ENCODE assay signal across 14 cellular contexts in genomic region chr1:43952731-43953350, GRCh38. TPM values are rescaled to one million over a fixed set of nuclear protein-coding genes. Genes with fewer than 3 reads are reported as not detected.
DNase-seq lines count a peak whose midpoint lies in the region; ATAC-seq, FAIRE-seq and TF ChIP-seq lines count a peak whose summit lies in the region.
"Had no signal": no experiment of that assay in that cellular context is flagged by ENCODE, and none has a peak within 500 bp of the region (broad histone marks: within the 10 kb centered on the region; RNA-seq: fewer than 3 reads in every experiment).

No MANE protein-coding gene starts in this region.

- intact Hi-C loops in left ventricle myocardium inferior (cut with micrococcal nuclease) = no loop called here
- intact Hi-C loops in left ventricle myocardium superior (cut with micrococcal nuclease) = no loop called here
- intact Hi-C loops in A673 (cut with micrococcal nuclease; ENCODE audit: unreplicated experiment) = no loop called here

- no peak for ATAC-seq in left ventricle myocardium superior
- ATAC-seq: activated CD8-positive, alpha-beta T cell treated with anti-CD3 and anti-CD28 coated beads for 36 hours had no signal

- H3K4me3 ChIP-seq in left ventricle myocardium inferior (no peak overlapping the region), A673 (ENCODE audit: low read depth, low read length, poor library complexity, severe bottlenecking) (no peak overlapping the region)
- H3K4me3 ChIP-seq: lung had no signal

- no TSS peak for BruUV-seq in A673 (replicated peaks; lab: Mats Ljungman, UMichigan)

- H3K27me3 ChIP-seq in left ventricle myocardium inferior (ENCODE audit: low read depth) = no peaks in the 10 kb centered on the region
- no peaks in the 10 kb centered on the region for H3K27me3 ChIP-seq in A673 (replicated peaks; ENCODE audit: insufficient read depth, low read depth, low read length, poor library complexity)

- H3K27ac ChIP-seq in left ventricle myocardium inferior (replicated peaks) (peak overlapping the region; percentile 12), A673 (ENCODE audit: low read depth, low read length, poor library complexity, severe bottlenecking) (no peak overlapping the region)

- no peak for FAIRE-seq in RCC 7860 (lab: Jason Lieb, UNC)
- FAIRE-seq: frontal cortex had no signal

- peaks cover 70% of the 10 kb centered on the region for H3K4me1 ChIP-seq in left ventricle myocardium inferior
- H3K4me1 ChIP-seq in A673 (ENCODE audit: insufficient read depth, low read length, poor library complexity, severe bottlenecking) = peaks cover 6% of the 10 kb centered on the region

- DNase-seq in left ventricle myocardium inferior (no peak), left ventricle myocardium superior (no peak), RCC 7860 (ENCODE audit: low spot score) (peak; percentile 25), iPS-NIHi7 (ENCODE audit: extremely low spot score) (peak; percentile 86), SIG-M5 treated with dmso at 0.1 percent for 504 hours (lab: John Stamatoyannopoulos, UW; ENCODE audit: unreplicated experiment) (no peak), A673 (ENCODE audit: low spot score) (no peak), dermis blood vessel endothelial cell (no peak)
- no peak for DNase-seq in activated CD8-positive, alpha-beta memory T cell treated with anti-CD3 and anti-CD28 coated beads for 24 hours
- DNase-seq: 8988T; activated CD8-positive, alpha-beta T cell treated with anti-CD3 and anti-CD28 coated beads for 36 hours; cortex of kidney had no signal

- H3K36me3 ChIP-seq in left ventricle myocardium inferior (peaks cover 29% of the 10 kb centered on the region), A673 (ENCODE audit: insufficient read depth, low read length, poor library complexity, severe bottlenecking) (peaks cover 2% of the 10 kb centered on the region)

- TF ChIP-seq CTCF in left ventricle myocardium inferior (IDR thresholded peaks at IDR 0.05; ENCODE audit: borderline replicate concordance) (no peak), A673 (conservative IDR thresholded peaks at IDR 0.05; ENCODE audit: low read depth, low read length) (no peak)

- H3K9me3 ChIP-seq in left ventricle myocardium inferior (replicated peaks) = no peaks in the 10 kb centered on the region
- H3K9me3 ChIP-seq in A673 (ENCODE audit: low read depth, low read length, poor library complexity, severe bottlenecking) = no peaks in the 10 kb centered on the region

- POLR2A ChIA-PET in A673 (lab: Charles Lee; ENCODE audit: low non-redundant PET) = no interaction called here

- CTCF ChIA-PET in A673 (lab: Charles Lee) = interaction anchor here (1.1 kb wide), 1 partner anchor 24 kb away, joined by 7 read pairs; no protein-coding TSS in a partner anchor

RNA-seq across cellular contexts. Expression of gene IPO13, which starts 6.1 kb away (rescaled TPM):
- total RNA-seq in left ventricle myocardium inferior (57.4 TPM), left ventricle myocardium superior (60.0 TPM), A673 (2021) (44.1 and 53.4 TPM in 2 replicates), dermis blood vessel endothelial cell (14.8 and 17.3 TPM in 2 replicates)

RNA-seq across cellular contexts. Expression of gene DPH2, which starts 17.0 kb away (rescaled TPM):
- total RNA-seq in left ventricle myocardium inferior = 18.2 TPM
- total RNA-seq in left ventricle myocardium superior = 13.3 TPM
- 44.8 and 52.8 TPM in 2 replicates for total RNA-seq in A673 (2021)
- total RNA-seq in dermis blood vessel endothelial cell = 24.2 and 24.3 TPM in 2 replicates

RNA-seq across cellular contexts. Expression of gene ARTN, which starts 19.2 kb away (rescaled TPM):
- total RNA-seq in left ventricle myocardium inferior = 0.14 TPM
- total RNA-seq in left ventricle myocardium superior = not detected
- 25.1 and 28.1 TPM in 2 replicates for total RNA-seq in A673 (2021)
- total RNA-seq in dermis blood vessel endothelial cell = not detected in 2 replicates
- total RNA-seq: pulmonary artery endothelial cell had no signal

RNA-seq across cellular contexts. Expression of gene ATP6V0B, which starts 21.9 kb away (rescaled TPM):
- 80.6 TPM for total RNA-seq in left ventricle myocardium inferior
- 89.6 TPM for total RNA-seq in left ventricle myocardium superior
- total RNA-seq in A673 (2021) = 153 and 181 TPM in 2 replicates
- total RNA-seq in dermis blood vessel endothelial cell = 64.6 and 99.2 TPM in 2 replicates

RNA-seq across cellular contexts. Expression of gene B4GALT2, which starts 26.2 kb away (rescaled TPM):
- total RNA-seq in left ventricle myocardium inferior (40.3 TPM), left ventricle myocardium superior (35.6 TPM), A673 (2021) (71.5 and 76.4 TPM in 2 replicates), dermis blood vessel endothelial cell (50.2 and 64.4 TPM in 2 replicates)

Comparison
In these comparisons a context has a peak if more than half of its experiments do, and no peak if none do; other contexts are left out.
1. DNase-seq: peak in RCC 7860 (single experiment) and iPS-NIHi7 (single experiment); none in left ventricle myocardium inferior (single experiment), left ventricle myocardium superior (single experiment), SIG-M5 treated with dmso at 0.1 percent for 504 hours (single experiment), A673 (single experiment), activated CD8-positive, alpha-beta memory T cell treated with anti-CD3 and anti-CD28 coated beads for 24 hours (single experiment) and dermis blood vessel endothelial cell (single experiment).
2. RNA of gene ARTN, which starts 19.2 kb away (total RNA-seq): 25.1 to 28.1 TPM in A673; not detected in left ventricle myocardium superior (single experiment), 0.14 TPM in left ventricle myocardium inferior (single experiment) and not detected in dermis blood vessel endothelial cell; every median in the first group is over 10 times any median in the second.